ENCODE assay signal across 28 cellular contexts in the genomic region with DNA sequence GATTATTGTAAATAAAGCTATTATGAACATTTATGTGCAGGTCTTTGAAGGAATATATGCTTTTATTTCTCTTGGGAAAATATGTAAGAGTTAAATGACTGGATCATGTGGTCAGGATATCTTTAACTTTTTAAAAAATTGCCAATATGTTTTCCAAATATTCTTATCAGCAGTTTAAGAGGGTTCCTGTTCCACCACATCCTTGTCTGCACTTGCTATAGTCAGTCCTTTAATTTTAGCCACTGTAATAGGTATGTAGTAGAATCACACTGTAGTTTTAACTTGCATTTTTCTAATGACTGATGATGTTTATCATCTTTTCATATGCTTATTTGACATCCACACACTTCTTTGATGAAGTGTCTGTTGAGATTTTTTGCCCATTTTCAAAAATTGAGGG.
"Had no signal": no experiment of that assay in that cellular context is flagged by ENCODE, and none has a peak within 500 bp of the region (broad histone marks: within the 10 kb centered on the region; RNA-seq: fewer than 3 reads in every experiment).

No MANE protein-coding gene starts in this region.

- FAIRE-seq: colon, endometrium, endothelial cell of umbilical vein, frontal cortex had no signal

- H3K36me3 ChIP-seq: colonic mucosa, esophagus muscularis mucosa, esophagus squamous epithelium, gastrocnemius medialis, gastroesophageal sphincter, heart left ventricle, heart right ventricle had no signal

- H3K4me1 ChIP-seq: colonic mucosa, esophagus muscularis mucosa, esophagus squamous epithelium, foreskin keratinocyte, gastrocnemius medialis, gastroesophageal sphincter, heart left ventricle, heart right ventricle had no signal

- H3K9me3 ChIP-seq: colonic mucosa, esophagus muscularis mucosa, esophagus squamous epithelium, gastrocnemius medialis, gastroesophageal sphincter had no signal

- DNase-seq: colonic mucosa; cortex of kidney; dermis blood vessel endothelial cell; dorsolateral prefrontal cortex; effector CD4-positive, alpha-beta T cell; effector CD8-positive, alpha-beta T cell; effector memory CD4-positive, alpha-beta T cell; effector memory CD8-positive, alpha-beta T cell; endodermal cell; erythroblast; esophagus squamous epithelium; foreskin fibroblast; foreskin keratinocyte; foreskin melanocyte; gastrocnemius medialis; glutamatergic neuron; head of caudate nucleus; heart left ventricle; heart right ventricle had no signal

- H3K27ac ChIP-seq: colonic mucosa, coronary artery, dorsolateral prefrontal cortex, epithelial cell of prostate, esophagus muscularis mucosa, esophagus squamous epithelium, foreskin keratinocyte, gastrocnemius medialis, gastroesophageal sphincter, heart left ventricle, heart right ventricle had no signal

- H3K4me3 ChIP-seq: colonic mucosa, coronary artery, dorsolateral prefrontal cortex, esophagus muscularis mucosa, esophagus squamous epithelium, gastrocnemius medialis, gastroesophageal sphincter, heart left ventricle, heart right ventricle had no signal

- H3K27me3 ChIP-seq: colonic mucosa, dorsolateral prefrontal cortex, esophagus muscularis mucosa, esophagus squamous epithelium, foreskin keratinocyte, gastrocnemius medialis, gastroesophageal sphincter, heart left ventricle, heart right ventricle had no signal

- ATAC-seq: effector memory CD8-positive, alpha-beta T cell; esophagus mucosa; foreskin keratinocyte; gastrocnemius medialis; gastroesophageal sphincter; heart left ventricle; heart right ventricle had no signal
